Comparison of ENCODE assay signal across 18 cellular contexts in genomic region chr15:41873711-41874110, GRCh38.
"Had no signal": no experiment of that assay in that cellular context is flagged by ENCODE, and none has a peak within 500 bp of the region (broad histone marks: within the 10 kb centered on the region; RNA-seq: fewer than 3 reads in every experiment).

No MANE protein-coding gene starts in this region.

- ATAC-seq: mucosa of descending colon had no signal

- H3K4me3 Mint-ChIP-seq: activated naive CD8-positive, alpha-beta T cell treated with anti-CD3 and anti-CD28 coated beads for 36 hours; activated T-helper 1 cell treated with anti-CD3 and anti-CD28 coated beads, Interleukin-12 subunit alpha, Interleukin-12 subunit beta, Interleukin-2, Interleukin-4 antibody, amounts not matched to agents 30 ng/mL and 10 ng/mL and 1 ng/mL, durations not matched to agents 14 hours and 24 hours and 36 hours; neural crest cell had no signal

- H3K27ac ChIP-seq: cardiac muscle cell, esophagus squamous epithelium, tibial artery, WERI-Rb-1 had no signal

- DNase-seq: activated CD4-positive, alpha-beta T cell treated with anti-CD3 and anti-CD28 coated beads, Interleukin-2, amount 50 U/mL, for 48 hours; activated naive CD8-positive, alpha-beta T cell treated with anti-CD3 and anti-CD28 coated beads for 36 hours; amygdala; dermis blood vessel endothelial cell; effector memory CD4-positive, alpha-beta T cell; esophagus squamous epithelium; mesenchymal stem cell; mucosa of descending colon; naive B cell; stimulated activated CD4-positive, alpha-beta T cell treated with anti-CD3 and anti-CD28 coated beads, Interleukin-1b, Interleukin-23, amount 100 ng/mL, for 48 hours; stimulated activated CD8-positive, alpha-beta memory T cell treated with anti-CD3 and anti-CD28 coated beads, Interleukin-4, amount 100 ng/mL, for 48 hours; stimulated activated naive CD4-positive, alpha-beta T cell treated with Interleukin-2 at 50 U/mL for 16 hours; tibial artery; WERI-Rb-1 had no signal

- H3K27me3 Mint-ChIP-seq: activated naive CD8-positive, alpha-beta T cell treated with anti-CD3 and anti-CD28 coated beads for 36 hours had no signal

- H3K27ac Mint-ChIP-seq: activated naive CD8-positive, alpha-beta T cell treated with anti-CD3 and anti-CD28 coated beads for 36 hours; activated T-helper 1 cell treated with anti-CD3 and anti-CD28 coated beads, Interleukin-12 subunit alpha, Interleukin-12 subunit beta, Interleukin-2, Interleukin-4 antibody, amounts not matched to agents 30 ng/mL and 10 ng/mL and 1 ng/mL, durations not matched to agents 14 hours and 24 hours and 36 hours; progenitor cell of endocrine pancreas had no signal

- H3K4me3 ChIP-seq: cardiac muscle cell, esophagus squamous epithelium, mucosa of descending colon, tibial artery had no signal

- H3K36me3 ChIP-seq: cardiac muscle cell, esophagus squamous epithelium, tibial artery, WERI-Rb-1 had no signal

- H3K9me3 ChIP-seq: esophagus squamous epithelium, mucosa of descending colon, tibial artery had no signal

- H3K36me3 Mint-ChIP-seq: activated naive CD8-positive, alpha-beta T cell treated with anti-CD3 and anti-CD28 coated beads for 36 hours; naive B cell had no signal

- H3K27me3 ChIP-seq: cardiac muscle cell, esophagus squamous epithelium, tibial artery had no signal
